ENCODE assay signal across 8 cellular contexts in genomic region chr19:48260359-48260714, GRCh38. TPM values are rescaled to one million over a fixed set of nuclear protein-coding genes. Genes with fewer than 3 reads are reported as not detected.
A peak's percentile ranks its signal among the peaks of the same experiment; 100 is the strongest.
DNase-seq lines count a peak whose midpoint lies in the region; ATAC-seq and TF ChIP-seq lines count a peak whose summit lies in the region.
"Not testable (repeated sequence)": the region's sequence is repeated elsewhere in the genome, so short reads cannot be mapped to it uniquely, and the experiment has no call there.

No MANE protein-coding gene starts in this region.

- ATAC-seq in CD8-positive, alpha-beta T cell; lower lobe of right lung; psoas muscle: not testable (repeated sequence)

- not testable (repeated sequence) for H3K36me3 ChIP-seq in CD8-positive, alpha-beta T cell (ENCODE audit: insufficient read depth, low read length); adrenal gland (replicated peaks in 1 of 2); lower lobe of right lung; psoas muscle (ENCODE audit: insufficient read depth in 1 of 2, low read depth in 1 of 2); thyroid gland

- 53 to 59% (median 56%) methylated on average over 8 of the region's 8 CpGs for WGBS in adrenal gland, 4 donors
- WGBS in psoas muscle, 3 donors: 48 to 57% (median 53%) methylated on average over 8 of the region's 8 CpGs
- 54 to 58% methylated on average over 8 of the region's 8 CpGs for WGBS in thyroid gland, 2 donors

- DNase-seq in CD8-positive, alpha-beta T cell; NB4 (ENCODE audit: low read depth); activated CD4-positive, alpha-beta T cell treated with anti-CD3 and anti-CD28 coated beads, Interleukin-2, amount 10 ng/mL, durations not matched to agents 24 days and 14 days; endothelial cell (ENCODE audit: low spot score); lower lobe of right lung; psoas muscle; thyroid gland: not testable (repeated sequence)
- DNase-seq in adrenal gland: peak in 1 of 7 donors; percentile 34

- peaks cover 35% of the 10 kb centered on the region for H3K4me1 Mint-ChIP-seq in CD8-positive, alpha-beta T cell (ENCODE audit: low read depth)
- peaks cover 29% of the 10 kb centered on the region for H3K4me1 Mint-ChIP-seq in activated CD4-positive, alpha-beta T cell treated with anti-CD3 and anti-CD28 coated beads, Interleukin-2, amount 10 ng/mL, durations not matched to agents 24 days and 14 days
- H3K4me1 Mint-ChIP-seq in endothelial cell (ENCODE audit: unreplicated experiment): peaks cover 19% of the 10 kb centered on the region

- H3K27me3 Mint-ChIP-seq in CD8-positive, alpha-beta T cell (ENCODE audit: low read depth); activated CD4-positive, alpha-beta T cell treated with anti-CD3 and anti-CD28 coated beads, Interleukin-2, amount 10 ng/mL, durations not matched to agents 24 days and 14 days; endothelial cell (ENCODE audit: unreplicated experiment): not testable (repeated sequence)

- not testable (repeated sequence) for TF ChIP-seq POLR2A in NB4 (IDR thresholded peaks at IDR 0.05; ENCODE audit: extremely low read depth, insufficient read length); adrenal gland (IDR thresholded peaks at IDR 0.05); thyroid gland (IDR thresholded peaks at IDR 0.05)

- intact Hi-C loops in CD8-positive, alpha-beta T cell (cut with DNase I, micrococcal nuclease): loop anchor here (1.0 to 5.0 kb wide), 11 partner anchors 11 to 154 kb away; partner anchors contain the start of genes LIG1 (in 2 of the 2) and ZSWIM9 (in 2 of the 2)
- intact Hi-C loops in activated CD4-positive, alpha-beta T cell treated with anti-CD3 and anti-CD28 coated beads, Interleukin-2, amount 10 ng/mL, durations not matched to agents 24 days and 14 days (cut with micrococcal nuclease): loop anchor here (1.0 to 5.0 kb wide), 4 partner anchors 11 to 153 kb away; partner anchors contain the start of genes LIG1 and ZSWIM9
- intact Hi-C loops in adrenal gland (cut with DNase I): loop anchor here in 1 of 2 donors (10.0 kb wide), 1 partner anchor 156 kb away; no protein-coding TSS in a partner anchor
- intact Hi-C loops in lower lobe of right lung (cut with DNase I); psoas muscle (cut with DNase I); thyroid gland (cut with DNase I): not testable (repeated sequence)

- POLR2A ChIA-PET in CD8-positive, alpha-beta T cell (lab: Charles Lee): interaction anchor here (0.7 to 1.2 kb wide), 4 partner anchors 11 to 76 kb away, joined by 3 read pairs; no protein-coding TSS in a partner anchor

- H3K27me3 ChIP-seq in CD8-positive, alpha-beta T cell (ENCODE audit: insufficient read depth, low read length); adrenal gland; lower lobe of right lung (ENCODE audit: low read depth); psoas muscle (ENCODE audit: insufficient read depth in 3 of 3, low read length in 2 of 3); thyroid gland: not testable (repeated sequence)

- H3K4me1 ChIP-seq in CD8-positive, alpha-beta T cell (ENCODE audit: insufficient read depth, low read length): peaks cover 27% of the 10 kb centered on the region
- H3K4me1 ChIP-seq in adrenal gland (replicated peaks in 1 of 2); psoas muscle; thyroid gland: not testable (repeated sequence)
- peaks cover 31% of the 10 kb centered on the region for H3K4me1 ChIP-seq in lower lobe of right lung

- peak overlapping the region; percentile 94 for H3K27ac ChIP-seq in CD8-positive, alpha-beta T cell (ENCODE audit: low read depth, low read length)
- H3K27ac ChIP-seq in adrenal gland (peak overlapping the region; percentile 84 to 98 (median 90)), lower lobe of right lung (peak overlapping the region; percentile 79), psoas muscle (peak overlapping the region; percentile 82), thyroid gland (peak overlapping the region in 2 of 3 donors; percentile 23 to 33)

- not testable (repeated sequence) for TF ChIP-seq CTCF in CD8-positive, alpha-beta T cell (IDR thresholded peaks at IDR 0.05); NB4 (IDR thresholded peaks at IDR 0.05; ENCODE audit: low read depth, low read length); adrenal gland (IDR thresholded peaks at IDR 0.05); lower lobe of right lung (IDR thresholded peaks at IDR 0.05); psoas muscle (IDR thresholded peaks at IDR 0.05); thyroid gland (IDR thresholded peaks at IDR 0.05)
- TF ChIP-seq CTCF in endothelial cell (IDR thresholded peaks at IDR 0.05; ENCODE audit: unreplicated experiment): peak; percentile 9

- not testable (repeated sequence) for H3K9me3 Mint-ChIP-seq in CD8-positive, alpha-beta T cell; activated CD4-positive, alpha-beta T cell treated with anti-CD3 and anti-CD28 coated beads, Interleukin-2, amount 10 ng/mL, durations not matched to agents 24 days and 14 days; endothelial cell (ENCODE audit: unreplicated experiment)

- H3K4me3 Mint-ChIP-seq in CD8-positive, alpha-beta T cell: peak overlapping the region; percentile 94
- peak overlapping the region; percentile 84 for H3K4me3 Mint-ChIP-seq in activated CD4-positive, alpha-beta T cell treated with anti-CD3 and anti-CD28 coated beads, Interleukin-2, amount 10 ng/mL, durations not matched to agents 24 days and 14 days
- not testable (repeated sequence) for H3K4me3 Mint-ChIP-seq in endothelial cell (ENCODE audit: unreplicated experiment)

- CTCF ChIA-PET in CD8-positive, alpha-beta T cell (lab: Charles Lee): interaction anchor here (0.6 to 3.1 kb wide), 28 partner anchors 9 to 466 kb away, joined by 3 to 29 read pairs (median 4); no protein-coding TSS in a partner anchor

- H3K4me3 ChIP-seq in CD8-positive, alpha-beta T cell (ENCODE audit: low read depth, low read length): peak overlapping the region; percentile 93
- peak overlapping the region; percentile 67 for H3K4me3 ChIP-seq in NB4 (ENCODE audit: low read depth, low read length)
- peak overlapping the region in 1 of 4 donors; percentile 89 for H3K4me3 ChIP-seq in adrenal gland
- H3K4me3 ChIP-seq in lower lobe of right lung: peak overlapping the region; percentile 61
- peak overlapping the region; percentile 68 for H3K4me3 ChIP-seq in psoas muscle
- peak overlapping the region in 1 of 3 donors; percentile 41 for H3K4me3 ChIP-seq in thyroid gland (replicated peaks in 1 of 3)

- H3K27ac Mint-ChIP-seq in CD8-positive, alpha-beta T cell: peak overlapping the region; percentile 99
- peak overlapping the region; percentile 94 for H3K27ac Mint-ChIP-seq in activated CD4-positive, alpha-beta T cell treated with anti-CD3 and anti-CD28 coated beads, Interleukin-2, amount 10 ng/mL, durations not matched to agents 24 days and 14 days
- H3K27ac Mint-ChIP-seq in endothelial cell (ENCODE audit: unreplicated experiment): not testable (repeated sequence)

- H3K9me3 ChIP-seq in CD8-positive, alpha-beta T cell (ENCODE audit: low read length); adrenal gland (replicated peaks in 1 of 3); lower lobe of right lung; psoas muscle; thyroid gland: not testable (repeated sequence)

- peaks cover 19% of the 10 kb centered on the region for H3K36me3 Mint-ChIP-seq in CD8-positive, alpha-beta T cell
- not testable (repeated sequence) for H3K36me3 Mint-ChIP-seq in activated CD4-positive, alpha-beta T cell treated with anti-CD3 and anti-CD28 coated beads, Interleukin-2, amount 10 ng/mL, durations not matched to agents 24 days and 14 days (ENCODE audit: low read depth); endothelial cell (ENCODE audit: low read depth, unreplicated experiment)

RNA-seq across cellular contexts. Expression of gene CARD8, which starts 4.6 kb away (rescaled TPM):
- 10 to 100 TPM; 58.8 to 69.1 TPM for total RNA-seq in CD8-positive, alpha-beta T cell
- total RNA-seq in activated CD4-positive, alpha-beta T cell treated with anti-CD3 and anti-CD28 coated beads, Interleukin-2, amount 10 ng/mL, durations not matched to agents 24 days and 14 days: 125 and 127 TPM in 2 replicates
- total RNA-seq in adrenal gland: 10 to 100 TPM; 14.1 to 45.3 (median 32.1) TPM
- polyA plus RNA-seq in adrenal gland: 10 to 100 TPM; 30.0 to 48.3 (median 33.7) TPM
- 210 TPM for total RNA-seq in endothelial cell (ENCODE audit: unreplicated experiment)
- total RNA-seq in lower lobe of right lung: 101 TPM
- total RNA-seq in psoas muscle: 10 to 100 TPM; 21.8 to 36.2 (median 31.2) TPM
- polyA plus RNA-seq in psoas muscle: 10 to 100 TPM; 15.7 to 26.0 (median 21.2) TPM
- 10 to 100 TPM; 37.0 to 58.9 (median 57.7) TPM for total RNA-seq in thyroid gland

RNA-seq across cellular contexts. Expression of gene ZNF114, which starts 9.5 kb away (rescaled TPM):
- not detected for total RNA-seq in CD8-positive, alpha-beta T cell
- 0.21 and 0.30 TPM in 2 replicates for total RNA-seq in activated CD4-positive, alpha-beta T cell treated with anti-CD3 and anti-CD28 coated beads, Interleukin-2, amount 10 ng/mL, durations not matched to agents 24 days and 14 days
- total RNA-seq in adrenal gland (under 1 TPM in 7 of 8 donors, not detected in 1; 0.18 to 0.78 (median 0.58) TPM), endothelial cell (ENCODE audit: unreplicated experiment) (12.2 TPM), lower lobe of right lung (1.4 TPM), psoas muscle (under 1 TPM in 1 of 4 donors, not detected in 3; 0.20 TPM), thyroid gland (10 to 100 TPM in 1 of 4 donors, 1 to 10 TPM in 3; 5.3 to 11.7 (median 6.1) TPM)
- polyA plus RNA-seq in adrenal gland (under 1 TPM; 0.07 to 0.16 (median 0.10) TPM), psoas muscle (under 1 TPM; 0.04 to 0.13 (median 0.05) TPM)

Comparison
In these comparisons a context has a peak if more than half of its experiments do, and no peak if none do; other contexts are left out.
1. H3K27ac ChIP-seq: peak in every context shown above with its lines; median percentile 94 in CD8-positive, alpha-beta T cell; 90 in adrenal gland; 82 in psoas muscle; 79 in lower lobe of right lung; 28 in thyroid gland.